In the genomic region with DNA sequence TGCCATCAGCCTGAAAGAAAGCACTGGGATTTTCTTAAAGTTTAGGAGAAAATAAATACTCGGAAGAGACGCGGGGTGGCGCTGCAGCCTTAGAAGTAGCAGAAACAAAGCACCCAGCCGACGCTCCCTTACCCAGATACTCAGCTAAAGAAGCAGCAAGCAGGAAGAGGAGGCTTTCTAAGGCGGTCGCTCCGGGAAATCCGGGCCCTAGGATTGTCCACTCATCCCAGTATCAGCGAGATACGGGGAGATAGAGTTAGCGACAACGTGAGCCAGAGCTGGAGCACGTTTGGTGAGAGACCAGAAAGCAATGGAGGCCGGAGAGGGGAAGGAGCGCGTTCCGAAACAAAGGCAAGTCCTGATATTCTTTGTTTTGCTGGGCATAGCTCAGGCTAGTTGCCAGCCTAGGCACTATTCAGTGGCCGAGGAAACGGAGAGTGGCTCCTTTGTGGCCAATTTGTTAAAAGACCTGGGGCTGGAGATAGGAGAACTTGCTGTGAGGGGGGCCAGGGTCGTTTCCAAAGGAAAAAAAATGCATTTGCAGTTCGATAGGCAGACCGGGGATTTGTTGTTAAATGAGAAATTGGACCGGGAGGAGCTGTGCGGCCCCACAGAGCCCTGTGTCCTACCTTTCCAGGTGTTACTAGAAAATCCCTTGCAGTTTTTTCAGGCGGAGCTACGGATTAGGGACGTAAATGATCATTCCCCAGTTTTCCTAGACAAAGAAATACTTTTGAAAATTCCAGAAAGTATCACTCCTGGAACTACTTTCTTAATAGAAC, we compare ENCODE assay signal across 8 cellular contexts. TPM values are rescaled to one million over a fixed set of nuclear protein-coding genes. Genes with fewer than 3 reads are reported as not detected.
A peak's percentile ranks its signal among the peaks of the same experiment; 100 is the strongest.
DNase-seq lines count a peak whose midpoint lies in the region; ATAC-seq and TF ChIP-seq lines count a peak whose summit lies in the region.

A gene (plus strand): TSS at position 135 of the 782 bp plus-strand sequence. CDS start 176 bp downstream, at position 311.

- peak within 1 kb of the TSS; percentile 93 to 99 (median 95) for H3K27ac Mint-ChIP-seq in H9

- peak within 1 kb of the TSS; percentile 46 for H3K27ac ChIP-seq in H9 (ENCODE audit: insufficient read length, low read depth, low read length)
- H3K27ac ChIP-seq in effector memory CD4-positive, alpha-beta T cell (ENCODE audit: insufficient read depth, low read length, poor library complexity, severe bottlenecking): no peak within 1 kb of the TSS

- H3K9me3 Mint-ChIP-seq in H9: peaks cover 29 to 31% of the 10 kb centered on the region in 2 experiments

- no peak within 1 kb of the TSS for H2BK15ac ChIP-seq in H9 (ENCODE audit: low read depth, low read length)

- H3K27me3 ChIP-seq in H9 (ENCODE audit: insufficient read depth, low read length): no peaks in the 10 kb centered on the region
- H3K27me3 ChIP-seq in effector memory CD4-positive, alpha-beta T cell (replicated peaks; ENCODE audit: control insufficient read depth, insufficient read depth, low read length, poor library complexity, severe bottlenecking): no peaks in the 10 kb centered on the region

- peak within 1 kb of the TSS; percentile 67 for H4K5ac ChIP-seq in H9 (ENCODE audit: insufficient read length, low read depth, low read length)

- H3T11ph ChIP-seq in H9 (ENCODE audit: low read length): no peak within 1 kb of the TSS

- H3K9me3 ChIP-seq in H9 (ENCODE audit: control insufficient read depth, low read depth, low read length): peaks cover 7% of the 10 kb centered on the region
- H3K9me3 ChIP-seq in effector memory CD4-positive, alpha-beta T cell (ENCODE audit: control insufficient read depth, low read length): no peaks in the 10 kb centered on the region

- no peak within 1 kb of the TSS for H2AK5ac ChIP-seq in H9 (ENCODE audit: insufficient read length, low read length)

- H3K56ac ChIP-seq in H9 (ENCODE audit: insufficient read length, low read depth, low read length): no peak within 1 kb of the TSS

- H3K79me2 ChIP-seq in H9 (ENCODE audit: insufficient read depth, low read length): no peaks in the 10 kb centered on the region; the same call in 1 of the 2 replicates

- WGBS in H9 (ENCODE audit: extremely low coverage, insufficient read length, low lambda C conversion rate): no CpG with 5 or more reads among the region's 29 CpGs

- H3K4me1 ChIP-seq in H9 (ENCODE audit: insufficient read depth, low read length): no peaks in the 10 kb centered on the region
- H3K4me1 ChIP-seq in effector memory CD4-positive, alpha-beta T cell (ENCODE audit: control insufficient read depth, insufficient read depth, low read length, poor library complexity, severe bottlenecking): no peaks in the 10 kb centered on the region

- H3K23me2 ChIP-seq in H9 (ENCODE audit: insufficient read length, low read depth, low read length, poor library complexity, severe bottlenecking): peaks cover 4% of the 10 kb centered on the region

- H3K14ac ChIP-seq in H9 (ENCODE audit: insufficient read depth, low read length): peak within 1 kb of the TSS; percentile 93; the same call in 1 of the 2 replicates

- no peak within 1 kb of the TSS for H3K23ac ChIP-seq in H9 (ENCODE audit: insufficient read length, low read depth, low read length)

- H3K27me3 Mint-ChIP-seq in H9 (ENCODE audit: low read depth): no peaks in the 10 kb centered on the region; the same call in 1 of the 2 replicates

- ATAC-seq in HG03342 (IDR thresholded peaks at IDR 0.05; ENCODE audit: unreplicated experiment): no peak

- H2BK20ac ChIP-seq in H9 (ENCODE audit: low read depth, low read length, poor library complexity, severe bottlenecking): no peak within 1 kb of the TSS

- peak within 1 kb of the TSS; percentile 92 for H3K9ac ChIP-seq in H9 (ENCODE audit: extremely low read depth, insufficient read length, low read length)

- H3K79me1 ChIP-seq in H9 (ENCODE audit: insufficient read depth, low read depth, low read length, poor library complexity, severe bottlenecking): no peaks in the 10 kb centered on the region

- peak within 1 kb of the TSS; percentile 4 for H2BK5ac ChIP-seq in H9 (ENCODE audit: insufficient read length, low read length)

- peak within 1 kb of the TSS; percentile 87 for H3K4me2 ChIP-seq in H9 (ENCODE audit: insufficient read depth, insufficient read length, low read length)

- H2BK12ac ChIP-seq in H9 (ENCODE audit: insufficient read length, low read depth, low read length): no peak within 1 kb of the TSS

- H3K36me3 Mint-ChIP-seq in H9 (ENCODE audit: insufficient read depth in 1 of 3, low read depth in 3 of 3): peaks cover 16 to 46% (median 29%) of the 10 kb centered on the region in 3 experiments

- peak within 1 kb of the TSS; percentile 93 for H3K18ac ChIP-seq in H9 (ENCODE audit: insufficient read length, low read depth, low read length)

- H4K20me1 ChIP-seq in H9 (ENCODE audit: control insufficient read depth, insufficient read depth, insufficient read length): no peaks in the 10 kb centered on the region

- H2BK120ac ChIP-seq in H9 (ENCODE audit: low read depth, low read length, poor library complexity, severe bottlenecking): no peak within 1 kb of the TSS

- peaks cover 9 to 10% of the 10 kb centered on the region in 2 experiments; a peak in 3 of 4 replicates for H3K4me1 Mint-ChIP-seq in H9

- peak; percentile 89 for TF ChIP-seq CTCF in H9 (conservative IDR thresholded peaks at IDR 0.05)
- TF ChIP-seq CTCF in choroid plexus epithelial cell (conservative IDR thresholded peaks at IDR 0.05; ENCODE audit: low read depth, low read length): peak; percentile 2

- peak within 1 kb of the TSS; percentile 95 to 97 for H3K4me3 Mint-ChIP-seq in H9

- peak within 1 kb of the TSS; percentile 14; the same call in 1 of the 2 replicates for H3K4ac ChIP-seq in H9 (ENCODE audit: low read depth, low read length)

- no peak within 1 kb of the TSS for H3K4me3 ChIP-seq in choroid plexus epithelial cell (ENCODE audit: low read depth, low read length)
- no peak within 1 kb of the TSS for H3K4me3 ChIP-seq in effector memory CD4-positive, alpha-beta T cell (ENCODE audit: insufficient read depth, low read depth, low read length, poor library complexity, severe bottlenecking)

- DNase-seq in H9 (peak; percentile 86), NCI-H748 treated with DMSO at 0.1 percent for 48 hours (lab: John Stamatoyannopoulos, UW) (peak; percentile 96), choroid plexus epithelial cell (ENCODE audit: low read depth) (peak; percentile 1), lung microvascular endothelial cell (ENCODE audit: low read depth in 2 of 2) (peak; percentile 32)
- no peak for DNase-seq in effector memory CD4-positive, alpha-beta T cell
- no peak for DNase-seq in activated CD4-positive, CD25-positive, alpha-beta regulatory T cell (lab: John Stamatoyannopoulos, UW)
- DNase-seq in activated naive CD4-positive, alpha-beta T cell (lab: John Stamatoyannopoulos, UW): no peak

- H2AFZ ChIP-seq in H9 (ENCODE audit: low read length): peak within 1 kb of the TSS; percentile 52

- H3K36me3 ChIP-seq in effector memory CD4-positive, alpha-beta T cell (ENCODE audit: control insufficient read depth, insufficient read depth, low read length): no peaks in the 10 kb centered on the region

- H4K8ac ChIP-seq in H9 (replicated peaks; ENCODE audit: insufficient read length, low read depth, low read length): no peak within 1 kb of the TSS

- no peak within 1 kb of the TSS for H4K91ac ChIP-seq in H9 (ENCODE audit: insufficient read length, low read depth, low read length)

RNA-seq across cellular contexts. Expression of the gene that starts here (rescaled TPM):
- total RNA-seq in H9 (2021) (26.3 and 27.7 TPM in 2 replicates), lung microvascular endothelial cell (1.3 and 2.2 TPM in 2 replicates)

Comparison
In these comparisons a context has a peak if more than half of its experiments do, and no peak if none do; other contexts are left out.
1. DNase-seq: peak in H9 (single experiment), NCI-H748 treated with DMSO at 0.1 percent for 48 hours (single experiment), choroid plexus epithelial cell (single experiment) and lung microvascular endothelial cell (2 of 2); none in effector memory CD4-positive, alpha-beta T cell (0 of 3), activated CD4-positive, CD25-positive, alpha-beta regulatory T cell (0 of 4) and activated naive CD4-positive, alpha-beta T cell (0 of 4).